Comparison of ENCODE assay signal across 8 cellular contexts in the genomic region with DNA sequence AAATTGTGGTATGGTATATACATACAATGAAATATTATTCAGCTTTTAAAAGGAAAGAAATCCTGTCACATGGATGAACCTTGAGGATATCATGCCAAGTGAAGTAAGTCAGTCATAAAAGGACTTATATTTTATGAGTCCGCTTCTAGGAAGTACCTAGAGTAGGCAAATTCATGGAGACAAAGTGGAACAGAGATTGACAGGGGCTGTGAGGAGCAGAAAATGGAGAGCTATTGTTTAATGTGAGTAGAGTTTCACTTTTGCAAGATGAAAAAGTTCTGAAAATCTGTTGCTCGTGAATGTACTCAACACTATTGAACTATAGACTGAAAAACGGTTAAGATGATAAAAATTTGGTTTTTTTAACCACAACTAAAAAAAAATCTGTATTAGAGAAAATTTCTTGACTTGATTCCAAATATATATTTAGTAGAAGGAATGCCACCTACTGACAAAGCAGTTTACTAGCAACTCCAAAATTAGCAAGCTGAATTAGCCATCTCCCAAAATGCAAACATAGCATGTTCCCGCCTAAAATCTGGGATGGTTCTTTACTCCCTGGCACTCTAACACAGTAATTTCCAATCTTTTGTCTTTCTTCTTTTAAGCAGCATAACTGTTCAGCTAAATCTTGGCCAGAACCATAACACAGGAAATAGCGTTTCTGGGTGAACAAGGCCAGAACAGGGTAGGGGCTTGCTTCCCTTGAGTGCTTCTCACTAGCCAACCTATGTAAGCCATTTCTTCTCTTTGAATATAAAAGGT. TPM values are rescaled to one million over a fixed set of nuclear protein-coding genes. Genes with fewer than 3 reads are reported as not detected.
A peak's percentile ranks its signal among the peaks of the same experiment; 100 is the strongest.
DNase-seq lines count a peak whose midpoint lies in the region; ATAC-seq and TF ChIP-seq lines count a peak whose summit lies in the region.

No MANE protein-coding gene starts in this region.

- H3K9me3 Mint-ChIP-seq in WTC11, result no peaks in the 10 kb centered on the region

- no peak overlapping the region for H3K27ac Mint-ChIP-seq in WTC11

- H3K9me3 ChIP-seq in heart right ventricle, result no peaks in the 10 kb centered on the region
- H3K9me3 ChIP-seq in iPS-15b (ENCODE audit: control insufficient read depth, insufficient read depth, low read length), result no peaks in the 10 kb centered on the region
- no peaks in the 10 kb centered on the region for H3K9me3 ChIP-seq in subcutaneous abdominal adipose tissue (ENCODE audit: control insufficient read depth in 5 of 5, low read length in 5 of 5)

- POLR2A ChIA-PET in WTC11 (lab: Charles Lee), result interaction anchor here (0.6 to 0.7 kb wide), 2 partner anchors 60 to 299 kb away, joined by 4 to 6 read pairs; a partner anchor contains a TSS

- no peak for ATAC-seq in heart right ventricle
- no peak for ATAC-seq in WTC11
- ATAC-seq in HG03565 (IDR thresholded peaks at IDR 0.05; ENCODE audit: unreplicated experiment), result no peak
- no peak for ATAC-seq in GM19351 (IDR thresholded peaks at IDR 0.05; ENCODE audit: unreplicated experiment)

- no peak for DNase-seq in heart right ventricle
- DNase-seq in cardiac septum (ENCODE audit: low spot score), result no peak
- DNase-seq in WTC11 (ENCODE audit: low spot score), result no peak
- no peak for DNase-seq in NCI-H524 treated with DMSO at 0.1 percent for 48 hours (lab: John Stamatoyannopoulos, UW)

- peak overlapping the region; percentile 58 to 95 (median 86) for H3K4me3 ChIP-seq in heart right ventricle
- H3K4me3 ChIP-seq in iPS-15b (ENCODE audit: low read depth, low read length), result peak overlapping the region; percentile 95
- peak overlapping the region; percentile 71 to 96 (median 92) for H3K4me3 ChIP-seq in subcutaneous abdominal adipose tissue (ENCODE audit: low read depth in 1 of 5, low read length in 5 of 5)

- H3K4me1 Mint-ChIP-seq in WTC11, result peaks cover 23% of the 10 kb centered on the region

- H3K9ac ChIP-seq in iPS-15b (ENCODE audit: low read depth, low read length), result no peak overlapping the region
- peak overlapping the region; percentile 39 to 95 (median 90) for H3K9ac ChIP-seq in subcutaneous abdominal adipose tissue (ENCODE audit: low read length in 5 of 5)

- H3K36me3 ChIP-seq in heart right ventricle (peaks cover 0 to 37% (median 17%) of the 10 kb centered on the region in 9 donors), iPS-15b (ENCODE audit: control insufficient read depth, insufficient read depth, low read length) (peaks cover 19% of the 10 kb centered on the region), subcutaneous abdominal adipose tissue (ENCODE audit: control insufficient read depth in 5 of 5, insufficient read depth in 5 of 5, low read length in 5 of 5) (peaks cover 0 to 36% (median 23%) of the 10 kb centered on the region in 5 donors)

- peaks cover 11% of the 10 kb centered on the region for H3K36me3 Mint-ChIP-seq in WTC11

- H3K27me3 Mint-ChIP-seq in WTC11 (ENCODE audit: low read depth), result no peaks in the 10 kb centered on the region

- H3K4me1 ChIP-seq in heart right ventricle (peaks cover 3 to 48% (median 31%) of the 10 kb centered on the region in 9 donors), iPS-15b (ENCODE audit: control insufficient read depth, insufficient read depth, low read length) (no peaks in the 10 kb centered on the region), subcutaneous abdominal adipose tissue (ENCODE audit: control insufficient read depth in 5 of 5, insufficient read depth in 5 of 5, low read length in 5 of 5) (peaks cover 6 to 31% (median 26%) of the 10 kb centered on the region in 5 donors)

- CTCF ChIA-PET in WTC11 (lab: Charles Lee), result interaction anchor here (1.0 to 2.4 kb wide), 4 partner anchors 152 to 333 kb away, joined by 3 to 6 read pairs (median 5); a partner anchor contains a TSS

- intact Hi-C loops in heart right ventricle (cut with DNase I) (loop anchor here in 6 of 10 donors (2.0 to 10.0 kb wide), 9 partner anchors 40 to 333 kb away; a partner anchor contains a TSS), cardiac septum (cut with DNase I) (loop anchor here (2.0 to 10.0 kb wide), 2 partner anchors 45 to 253 kb away; a partner anchor contains a TSS)

- H3K4me3 Mint-ChIP-seq in WTC11, result peak overlapping the region; percentile 96

- peak in 5 of 9 donors; percentile 15 to 50 (median 39) for TF ChIP-seq CTCF in heart right ventricle (IDR thresholded peaks at IDR 0.05)
- TF ChIP-seq CTCF in WTC11 (IDR thresholded peaks at IDR 0.05), result no peak

- WGBS in heart right ventricle, 2 donors, result 24 to 32% methylated on average over 5 of the region's 5 CpGs

- no peaks in the 10 kb centered on the region for H3K27me3 ChIP-seq in heart right ventricle
- H3K27me3 ChIP-seq in iPS-15b (ENCODE audit: control insufficient read depth, insufficient read depth, low read length), result no peaks in the 10 kb centered on the region
- no peaks in the 10 kb centered on the region for H3K27me3 ChIP-seq in subcutaneous abdominal adipose tissue (ENCODE audit: control insufficient read depth in 5 of 5, insufficient read depth in 4 of 5, low read length in 5 of 5)

- H3K27ac ChIP-seq in heart right ventricle (peak overlapping the region in 9 of 10 donors; percentile 93 to 100 (median 98)), subcutaneous abdominal adipose tissue (ENCODE audit: low read depth, low read length) (no peak overlapping the region)

TF ChIP-seq in WTC11, 78 proteins besides CTCF, POLR2A, EP300 and RAD21 (continues in another document):
- TF ChIP-seq, protein P1, sequence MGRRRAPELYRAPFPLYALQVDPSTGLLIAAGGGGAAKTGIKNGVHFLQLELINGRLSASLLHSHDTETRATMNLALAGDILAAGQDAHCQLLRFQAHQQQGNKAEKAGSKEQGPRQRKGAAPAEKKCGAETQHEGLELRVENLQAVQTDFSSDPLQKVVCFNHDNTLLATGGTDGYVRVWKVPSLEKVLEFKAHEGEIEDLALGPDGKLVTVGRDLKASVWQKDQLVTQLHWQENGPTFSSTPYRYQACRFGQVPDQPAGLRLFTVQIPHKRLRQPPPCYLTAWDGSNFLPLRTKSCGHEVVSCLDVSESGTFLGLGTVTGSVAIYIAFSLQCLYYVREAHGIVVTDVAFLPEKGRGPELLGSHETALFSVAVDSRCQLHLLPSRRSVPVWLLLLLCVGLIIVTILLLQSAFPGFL (CRISPR knock-in tag; IDR thresholded peaks at IDR 0.05; ENCODE audit: borderline replicate concordance), result no peak
- TF ChIP-seq, protein P2, sequence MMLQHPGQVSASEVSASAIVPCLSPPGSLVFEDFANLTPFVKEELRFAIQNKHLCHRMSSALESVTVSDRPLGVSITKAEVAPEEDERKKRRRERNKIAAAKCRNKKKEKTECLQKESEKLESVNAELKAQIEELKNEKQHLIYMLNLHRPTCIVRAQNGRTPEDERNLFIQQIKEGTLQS (CRISPR knock-in tag; conservative IDR thresholded peaks at IDR 0.05), result no peak
- no peak for TF ChIP-seq ETV6 (CRISPR knock-in tag; IDR thresholded peaks at IDR 0.05)
- TF ChIP-seq, protein P3, sequence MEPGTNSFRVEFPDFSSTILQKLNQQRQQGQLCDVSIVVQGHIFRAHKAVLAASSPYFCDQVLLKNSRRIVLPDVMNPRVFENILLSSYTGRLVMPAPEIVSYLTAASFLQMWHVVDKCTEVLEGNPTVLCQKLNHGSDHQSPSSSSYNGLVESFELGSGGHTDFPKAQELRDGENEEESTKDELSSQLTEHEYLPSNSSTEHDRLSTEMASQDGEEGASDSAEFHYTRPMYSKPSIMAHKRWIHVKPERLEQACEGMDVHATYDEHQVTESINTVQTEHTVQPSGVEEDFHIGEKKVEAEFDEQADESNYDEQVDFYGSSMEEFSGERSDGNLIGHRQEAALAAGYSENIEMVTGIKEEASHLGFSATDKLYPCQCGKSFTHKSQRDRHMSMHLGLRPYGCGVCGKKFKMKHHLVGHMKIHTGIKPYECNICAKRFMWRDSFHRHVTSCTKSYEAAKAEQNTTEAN (CRISPR knock-in tag; IDR thresholded peaks at IDR 0.05), result no peak
- no peak for TF ChIP-seq OVOL2 (CRISPR knock-in tag; IDR thresholded peaks at IDR 0.05; ENCODE audit: borderline replicate concordance)
- TF ChIP-seq ELF4 (CRISPR knock-in tag; IDR thresholded peaks at IDR 0.05; ENCODE audit: low read depth), result no peak
- TF ChIP-seq, protein P4, sequence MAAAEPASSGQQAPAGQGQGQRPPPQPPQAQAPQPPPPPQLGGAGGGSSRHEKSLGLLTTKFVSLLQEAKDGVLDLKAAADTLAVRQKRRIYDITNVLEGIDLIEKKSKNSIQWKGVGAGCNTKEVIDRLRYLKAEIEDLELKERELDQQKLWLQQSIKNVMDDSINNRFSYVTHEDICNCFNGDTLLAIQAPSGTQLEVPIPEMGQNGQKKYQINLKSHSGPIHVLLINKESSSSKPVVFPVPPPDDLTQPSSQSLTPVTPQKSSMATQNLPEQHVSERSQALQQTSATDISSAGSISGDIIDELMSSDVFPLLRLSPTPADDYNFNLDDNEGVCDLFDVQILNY (CRISPR knock-in tag; IDR thresholded peaks at IDR 0.05), result no peak
- TF ChIP-seq SMAD3 (CRISPR knock-in tag; IDR thresholded peaks at IDR 0.05; ENCODE audit: borderline replicate concordance), result no peak
- no peak for TF ChIP-seq ZBTB21 (CRISPR knock-in tag; IDR thresholded peaks at IDR 0.05; ENCODE audit: borderline replicate concordance)
- no peak for TF ChIP-seq SMAD4 (CRISPR knock-in tag; IDR thresholded peaks at IDR 0.05)
- no peak for TF ChIP-seq CREM (CRISPR knock-in tag; IDR thresholded peaks at IDR 0.05)
- no peak for TF ChIP-seq MYBL2 (CRISPR knock-in tag; IDR thresholded peaks at IDR 0.05)
- TF ChIP-seq TEAD1 (CRISPR knock-in tag; IDR thresholded peaks at IDR 0.05), result no peak

RNA-seq across cellular contexts. Expression of a gene that starts 1.5 kb away (rescaled TPM):
- total RNA-seq in heart right ventricle (10 to 100 TPM; 31.5 to 63.8 (median 43.3) TPM), cardiac septum (36.2 TPM), WTC11 (2021) (49.6 to 57.9 TPM (median 49.9 TPM) in 3 replicates)
- 10 to 100 TPM; 55.3 to 79.4 TPM for polyA plus RNA-seq in heart right ventricle

RNA-seq across cellular contexts. Expression of a gene that starts 2.2 kb away (rescaled TPM):
- total RNA-seq in heart right ventricle (1 to 10 TPM in 2 of 10 donors, under 1 TPM in 4, not detected in 4; 0.21 to 3.4 (median 0.69) TPM), cardiac septum (not detected), WTC11 (2021) (34.4 to 38.1 TPM (median 35.0 TPM) in 3 replicates)
- polyA plus RNA-seq in heart right ventricle, result under 1 TPM; 0.15 to 0.54 TPM

RNA-seq across cellular contexts. Expression of a gene that starts 30.0 kb away (rescaled TPM):
- total RNA-seq in heart right ventricle, result 100 to 1,000 TPM in 1 of 10 donors, 10 to 100 TPM in 9; 47.7 to 123 (median 66.2) TPM
- 10 to 100 TPM; 41.7 to 42.3 TPM for polyA plus RNA-seq in heart right ventricle
- total RNA-seq in cardiac septum, result 48.7 TPM
- 26.5 to 34.4 TPM (median 32.8 TPM) in 3 replicates for total RNA-seq in WTC11 (2021)

RNA-seq across cellular contexts. Expression of a gene that starts 45.2 kb away (rescaled TPM):
- total RNA-seq in heart right ventricle (10 to 100 TPM; 49.2 to 89.9 (median 54.9) TPM), cardiac septum (44.1 TPM), WTC11 (2021) (15.7 to 19.2 TPM (median 18.2 TPM) in 3 replicates)
- polyA plus RNA-seq in heart right ventricle, result 100 to 1,000 TPM in 1 of 2 donors, 10 to 100 TPM in 1; 57.8 to 117 TPM

RNA-seq across cellular contexts. Expression of a gene that starts 46.0 kb away (rescaled TPM):
- total RNA-seq in heart right ventricle (10 to 100 TPM; 11.4 to 23.2 (median 18.3) TPM), cardiac septum (15.0 TPM), WTC11 (2021) (42.1 to 51.0 TPM (median 44.2 TPM) in 3 replicates)
- 10 to 100 TPM in 1 of 2 donors, 1 to 10 TPM in 1; 3.1 to 10.8 TPM for polyA plus RNA-seq in heart right ventricle
